In the genomic region with DNA sequence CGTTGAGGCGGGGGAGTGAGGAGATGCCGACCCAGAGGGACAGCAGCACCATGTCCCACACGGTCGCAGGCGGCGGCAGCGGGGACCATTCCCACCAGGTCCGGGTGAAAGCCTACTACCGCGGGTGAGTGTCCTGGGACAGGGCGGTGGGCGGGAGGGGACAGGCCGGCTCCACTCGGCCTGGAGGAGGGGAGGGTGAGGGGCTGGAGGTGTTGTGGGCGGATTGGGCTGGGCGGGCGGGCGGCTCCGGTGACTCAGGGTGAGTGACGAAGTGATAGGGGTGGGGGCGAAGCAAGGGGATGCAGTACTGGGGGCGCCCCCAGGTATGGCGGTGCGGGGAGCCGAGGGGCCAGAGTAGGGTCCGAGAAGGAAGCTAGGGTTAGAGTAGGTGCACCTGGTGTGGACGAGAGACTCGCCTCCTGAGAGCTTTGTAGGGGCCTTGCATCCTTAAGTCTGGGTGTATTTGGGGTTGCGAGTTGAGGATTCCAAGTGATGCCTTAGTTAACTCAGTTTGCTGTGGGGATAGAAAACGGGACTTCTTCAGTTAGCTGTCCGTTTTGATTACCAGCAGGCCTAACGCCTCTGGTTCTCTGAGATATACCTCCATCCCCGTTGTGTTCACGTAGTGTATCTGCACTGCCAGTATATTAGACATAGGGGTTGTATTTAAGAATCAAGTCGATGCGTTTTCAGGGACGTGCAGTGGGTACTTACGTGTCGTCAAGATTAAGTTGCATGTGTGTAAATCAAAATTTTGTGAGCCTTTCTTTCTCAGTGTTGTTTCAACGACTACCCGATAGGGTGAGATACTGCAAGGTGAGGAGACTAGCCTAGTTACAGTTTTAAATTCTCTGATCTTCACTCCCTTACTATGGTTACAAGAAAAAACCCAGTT, we compare ENCODE assay signal across 8 cellular contexts. TPM values are rescaled to one million over a fixed set of nuclear protein-coding genes. Genes with fewer than 3 reads are reported as not detected.
A peak's percentile ranks its signal among the peaks of the same experiment; 100 is the strongest.
DNase-seq lines count a peak whose midpoint lies in the region; ATAC-seq and TF ChIP-seq lines count a peak whose summit lies in the region.

No MANE protein-coding gene starts in this region.

- H3K36me3 ChIP-seq in spleen: no peaks in the 10 kb centered on the region

- peak overlapping the region; percentile 61 to 94 (median 86) for H3K4me3 ChIP-seq in spleen

- peaks cover 31% of the 10 kb centered on the region for H3K36me3 Mint-ChIP-seq in Calu3 (ENCODE audit: insufficient read depth, unreplicated experiment)
- H3K36me3 Mint-ChIP-seq in T-cell: no peaks in the 10 kb centered on the region
- no peaks in the 10 kb centered on the region for H3K36me3 Mint-ChIP-seq in MCF 10A (ENCODE audit: insufficient read depth, unreplicated experiment)

- no TSS peak for BruUV-seq in Calu3 (replicated peaks; lab: Mats Ljungman, UMichigan)
- TSS peak; percentile 30 for BruUV-seq in MCF 10A (replicated peaks; lab: Mats Ljungman, UMichigan)

- H3K27me3 Mint-ChIP-seq in Calu3 (ENCODE audit: unreplicated experiment): no peaks in the 10 kb centered on the region
- H3K27me3 Mint-ChIP-seq in T-cell: no peaks in the 10 kb centered on the region
- no peaks in the 10 kb centered on the region for H3K27me3 Mint-ChIP-seq in MCF 10A (ENCODE audit: insufficient read depth, unreplicated experiment)

- H3K4me1 Mint-ChIP-seq in Calu3 (ENCODE audit: low read depth, unreplicated experiment) (peaks cover 36% of the 10 kb centered on the region), T-cell (peaks cover 35 to 46% (median 43%) of the 10 kb centered on the region in 3 donors), MCF 10A (ENCODE audit: insufficient read depth, unreplicated experiment) (peaks cover 32% of the 10 kb centered on the region)

- H3K4me3 Mint-ChIP-seq in Calu3 (ENCODE audit: low read depth, unreplicated experiment) (peak overlapping the region; percentile 86), T-cell (peak overlapping the region; percentile 92 to 93 (median 92)), MCF 10A (ENCODE audit: unreplicated experiment) (peak overlapping the region; percentile 86)

- no peaks in the 10 kb centered on the region for H3K27me3 ChIP-seq in spleen (replicated peaks in 1 of 7)

- WGBS in spleen, 5 donors: 1 to 3% (median 2%) methylated on average over 32 to 42 of the region's 42 CpGs

- peak overlapping the region; percentile 72 to 91 (median 85) for H3K27ac ChIP-seq in spleen

- H3K9me3 Mint-ChIP-seq in Calu3 (ENCODE audit: low read depth, unreplicated experiment) (no peaks in the 10 kb centered on the region), T-cell (no peaks in the 10 kb centered on the region), MCF 10A (ENCODE audit: unreplicated experiment) (no peaks in the 10 kb centered on the region)

- peak overlapping the region; percentile 99 for H3K27ac Mint-ChIP-seq in Calu3 (ENCODE audit: unreplicated experiment)
- peak overlapping the region; percentile 83 to 89 for H3K27ac Mint-ChIP-seq in T-cell
- peak overlapping the region; percentile 99 for H3K27ac Mint-ChIP-seq in MCF 10A (ENCODE audit: low read depth, unreplicated experiment)

- POLR2A ChIA-PET in T-cell (lab: Charles Lee) (interaction anchor here in 1 of 2 donors (0.5 to 0.7 kb wide), 2 partner anchors 40 to 133 kb away, joined by 3 to 4 read pairs; no protein-coding TSS in a partner anchor), MCF 10A (lab: Yijun Ruan, JAX) (interaction anchor here (0.6 to 4.5 kb wide), 19 partner anchors 10 to 647 kb away, joined by 3 to 75 read pairs (median 4); a partner anchor contains a TSS)

- no peaks in the 10 kb centered on the region for H3K9me3 ChIP-seq in spleen

- H3K4me1 ChIP-seq in spleen: peaks cover 0 to 39% (median 20%) of the 10 kb centered on the region in 6 donors

- TF ChIP-seq CTCF in Calu3 (IDR thresholded peaks at IDR 0.05; ENCODE audit: unreplicated experiment) (no peak), MCF 10A (IDR thresholded peaks at IDR 0.05; ENCODE audit: unreplicated experiment) (no peak), spleen (IDR thresholded peaks at IDR 0.05 in 8 of 11, conservative IDR thresholded peaks at IDR 0.05 in 3 of 11) (no peak)

- intact Hi-C loops in Calu3 (cut with micrococcal nuclease; ENCODE audit: unreplicated experiment) (loop anchor here (1.0 kb wide), 1 partner anchor 42 kb away; a partner anchor contains a TSS), MCF 10A (cut with micrococcal nuclease) (loop anchor here (5.0 kb wide), 1 partner anchor 36 kb away; no protein-coding TSS in a partner anchor), spleen (cut with DNase I; ENCODE audit: low total_unique reads) (no loop called here)

- peak; percentile 58 for DNase-seq in Calu3
- peak; percentile 65 for DNase-seq in HT-29 (ENCODE audit: low spot score)
- DNase-seq in T-cell: peak in 23 of 34 experiments; percentile 1 to 51 (median 9)
- DNase-seq in MCF 10A (ENCODE audit: unreplicated experiment): peak; percentile 47
- peak; percentile 54 for DNase-seq in inferior parietal cortex (ENCODE audit: extremely low spot score)
- no peak for DNase-seq in spleen
- DNase-seq in foreskin melanocyte: no peak

- peak; percentile 40 for ATAC-seq in GM19455 (IDR thresholded peaks at IDR 0.05; ENCODE audit: unreplicated experiment)
- ATAC-seq in T-cell (replicated peaks in 1 of 4): peak; percentile 39 to 65 (median 43)

- TF ChIP-seq POLR2A in spleen (IDR thresholded peaks at IDR 0.05): no peak

- CTCF ChIA-PET in Calu3 (lab: Charles Lee): interaction anchor here (0.5 to 3.7 kb wide), 8 partner anchors 10 to 43 kb away, joined by 3 to 28 read pairs (median 4); no protein-coding TSS in a partner anchor
- CTCF ChIA-PET in T-cell (lab: Charles Lee): interaction anchor here in 1 of 2 donors (0.8 kb wide), 1 partner anchor 184 kb away, joined by 3 read pairs; no protein-coding TSS in a partner anchor
- CTCF ChIA-PET in MCF 10A (lab: Yijun Ruan, JAX): interaction anchor here (0.8 to 1.1 kb wide), 3 partner anchors 9 to 589 kb away, joined by 3 to 6 read pairs (median 3); no protein-coding TSS in a partner anchor

RNA-seq across cellular contexts. Expression of a gene that starts 0.7 kb away (rescaled TPM):
- total RNA-seq in Calu3 (2022) (79.5 and 85.6 TPM in 2 replicates), T-cell (10 to 100 TPM; 17.1 to 26.3 (median 23.9) TPM), MCF 10A (2022) (46.3 and 62.8 TPM in 2 replicates), spleen (10 to 100 TPM; 12.0 to 28.7 (median 18.5) TPM)
- total RNA-seq in HT-29 (2014; rRNA removed; shearing (Covaris generic)): 33.3 and 37.4 TPM in 2 replicates
- polyA plus RNA-seq in spleen: 1 to 10 TPM; 3.6 to 5.8 (median 3.8) TPM

RNA-seq across cellular contexts. Expression of a gene that starts 41.4 kb away (rescaled TPM):
- total RNA-seq in Calu3 (2022): 113 and 118 TPM in 2 replicates
- total RNA-seq in HT-29 (2014; rRNA removed; shearing (Covaris generic)): 8.8 and 10.7 TPM in 2 replicates
- total RNA-seq in T-cell: 100 to 1,000 TPM; 132 to 173 (median 150) TPM
- total RNA-seq in MCF 10A (2022): 54.3 and 65.3 TPM in 2 replicates
- total RNA-seq in spleen: 100 to 1,000 TPM in 3 of 7 donors, 10 to 100 TPM in 4; 87.5 to 130 (median 98.3) TPM
- polyA plus RNA-seq in spleen: 1 to 10 TPM; 4.9 to 7.3 (median 6.3) TPM

Comparison
In these comparisons a context has a peak if more than half of its experiments do, and no peak if none do; other contexts are left out.
1. DNase-seq: peak in Calu3 (single experiment), HT-29 (single experiment), T-cell (23 of 34), MCF 10A (single experiment) and inferior parietal cortex (single experiment); none in spleen (single experiment) and foreskin melanocyte (single experiment).
2. Peak in every context shown above with its lines, with median percentiles within 50 percentile points of each other: H3K27ac Mint-ChIP-seq and H3K4me3 Mint-ChIP-seq.